ENCODE assay signal across 17 cellular contexts in genomic region chr2:18837233-18837632, GRCh38.
DNase-seq lines count a peak whose midpoint lies in the region; FAIRE-seq and TF ChIP-seq lines count a peak whose summit lies in the region.
"Had no signal": no experiment of that assay in that cellular context is flagged by ENCODE, and none has a peak within 500 bp of the region (broad histone marks: within the 10 kb centered on the region; RNA-seq: fewer than 3 reads in every experiment).

No MANE protein-coding gene starts in this region.

- H3K9me3 ChIP-seq in HUES6 (ENCODE audit: control insufficient read depth, insufficient read depth, low read depth, low read length) (no peaks in the 10 kb centered on the region), iPS-20b (ENCODE audit: insufficient read depth, low read depth, low read length) (no peaks in the 10 kb centered on the region), right atrium auricular region (no peaks in the 10 kb centered on the region)
- H3K9me3 ChIP-seq: BLaER1 treated with 17β-estradiol and CSF1 and Interleukin-3, amounts not matched to agents 10 nM and 100 nM; HAP-1 had no signal

- H3K27me3 ChIP-seq in HUES6 (ENCODE audit: control insufficient read depth, insufficient read depth, low read length) (peaks cover 3% of the 10 kb centered on the region; the same call in 1 of the 2 replicates), iPS-20b (ENCODE audit: insufficient read depth, low read length) (0 out of 2 replicates have a peak, but pooled peaks cover 9% of the 10 kb centered on the region), right atrium auricular region (no peaks in the 10 kb centered on the region)
- H3K27me3 ChIP-seq: BLaER1 treated with 17β-estradiol and CSF1 and Interleukin-3, amounts not matched to agents 10 nM and 100 nM had no signal

- peak overlapping the region; percentile 12; the same call in 1 of the 2 replicates for H3K4me3 ChIP-seq in HUES6 (ENCODE audit: low read depth, low read length)
- peak overlapping the region; percentile 42; the same call in 1 of the 2 replicates for H3K4me3 ChIP-seq in iPS-20b (ENCODE audit: low read length)
- no peak overlapping the region for H3K4me3 ChIP-seq in right atrium auricular region
- H3K4me3 ChIP-seq: BLaER1 treated with 17β-estradiol and CSF1 and Interleukin-3, amounts not matched to agents 10 nM and 100 nM; GM23248; HAP-1; K562 had no signal

- TF ChIP-seq POLR2A in GM12892 (IDR thresholded peaks at IDR 0.05; ENCODE audit: low read depth, low read length): no peak

- H3K27ac ChIP-seq in HUES6 (ENCODE audit: low read depth, low read length) (peak overlapping the region; percentile 22; the same call in 1 of the 2 replicates), iPS-20b (ENCODE audit: low read length) (no peak overlapping the region), right atrium auricular region (no peak overlapping the region)
- H3K27ac ChIP-seq: BLaER1 treated with 17β-estradiol and CSF1 and Interleukin-3, amounts not matched to agents 10 nM and 100 nM; GM23248 had no signal

- DNase-seq in NCI-H1092 treated with DMSO at 0.1 percent for 48 hours (lab: John Stamatoyannopoulos, UW): peak; percentile 55
- no peak for DNase-seq in NCI-H1092 (lab: John Stamatoyannopoulos, UW)
- DNase-seq in GM12892 (ENCODE audit: insufficient read length): no peak
- DNase-seq in NCI-H446 (lab: John Stamatoyannopoulos, UW): no peak
- DNase-seq in right atrium auricular region (ENCODE audit: low spot score): no peak
- DNase-seq in SIG-M5 (lab: John Stamatoyannopoulos, UW): no peak
- DNase-seq: 8988T; CD4-positive, CD25-positive, alpha-beta regulatory T cell; DMS79 treated with DMSO at 0.1 percent for 48 hours; EL; GM23248 had no signal

- H3K4me1 ChIP-seq in HUES6 (ENCODE audit: control insufficient read depth, insufficient read depth, low read length) (peaks cover 22% of the 10 kb centered on the region), iPS-20b (ENCODE audit: insufficient read depth, low read length) (peaks cover 25% of the 10 kb centered on the region; the same call in 1 of the 2 replicates), right atrium auricular region (peaks cover 0 to 15% of the 10 kb centered on the region in 2 donors)
- H3K4me1 ChIP-seq: BLaER1 treated with 17β-estradiol and CSF1 and Interleukin-3, amounts not matched to agents 10 nM and 100 nM had no signal

- no peak for TF ChIP-seq CTCF in right atrium auricular region (IDR thresholded peaks at IDR 0.05)

- H3K36me3 ChIP-seq in HUES6 (ENCODE audit: control insufficient read depth, insufficient read depth, low read length) (no peaks in the 10 kb centered on the region), iPS-20b (ENCODE audit: insufficient read depth, low read depth, low read length) (no peaks in the 10 kb centered on the region), right atrium auricular region (no peaks in the 10 kb centered on the region)
- H3K36me3 ChIP-seq: BLaER1 treated with 17β-estradiol and CSF1 and Interleukin-3, amounts not matched to agents 10 nM and 100 nM; HAP-1 had no signal

- H3K9ac ChIP-seq in HUES6 (ENCODE audit: low read length) (peak overlapping the region; percentile 17), iPS-20b (ENCODE audit: low read depth, low read length) (no peak overlapping the region)
- H3K9ac ChIP-seq: BLaER1 treated with 17β-estradiol and CSF1 and Interleukin-3, amounts not matched to agents 10 nM and 100 nM; GM23248 had no signal

- FAIRE-seq in GM12892 (lab: Jason Lieb, UNC): peak; percentile 38
- FAIRE-seq: G401.6, K562 had no signal

Comparison
In these comparisons a context has a peak if more than half of its experiments do, and no peak if none do; other contexts are left out.
1. H3K4me3 ChIP-seq: peak in HUES6 (single experiment) and iPS-20b (single experiment); none in right atrium auricular region (0 of 2).